ENCODE assay signal across 1 cellular context in the genomic region with DNA sequence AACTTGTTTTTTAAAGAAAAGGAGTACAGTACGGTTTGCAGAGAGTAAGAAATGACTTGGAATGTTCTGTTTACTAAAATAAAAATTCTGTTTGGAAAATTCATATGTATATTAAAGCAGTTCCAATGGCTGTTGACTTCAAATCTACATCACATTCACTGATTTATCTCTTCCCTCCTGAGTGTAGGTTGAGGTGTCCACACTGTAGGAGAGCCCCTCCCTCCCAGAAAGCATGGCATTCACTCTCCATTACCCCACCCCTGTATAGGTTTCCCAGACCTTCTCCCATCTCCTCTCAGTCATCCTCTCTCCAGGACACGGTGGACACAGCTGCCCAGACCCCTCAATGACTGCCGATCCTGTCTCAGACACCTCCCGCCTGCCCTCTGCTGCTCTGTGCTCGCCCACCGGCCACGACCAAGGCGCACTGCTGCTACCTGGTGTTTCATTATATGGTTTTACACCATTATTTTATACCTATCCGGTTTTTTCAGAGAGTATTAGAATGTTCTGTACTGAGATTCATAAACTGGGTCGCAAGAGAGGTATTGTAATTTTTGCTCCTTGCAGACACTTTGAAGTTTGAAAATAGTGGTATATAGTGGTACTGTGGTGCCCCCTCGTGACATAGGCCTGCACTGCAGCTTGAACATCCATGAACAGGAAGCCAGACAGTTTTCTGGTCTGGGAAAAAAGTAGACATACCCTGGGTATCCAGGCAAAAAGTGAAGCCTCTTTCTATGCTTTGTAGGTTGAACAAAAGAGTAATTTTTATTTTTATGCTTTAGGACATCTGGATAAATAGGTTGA.
TF ChIP-seq lines count a peak whose summit lies in the region.

No MANE protein-coding gene starts in this region.

TF ChIP-seq in HepG2, 621 proteins besides CTCF, POLR2A, EP300 and RAD21:
- TF ChIP-seq, protein P1, sequence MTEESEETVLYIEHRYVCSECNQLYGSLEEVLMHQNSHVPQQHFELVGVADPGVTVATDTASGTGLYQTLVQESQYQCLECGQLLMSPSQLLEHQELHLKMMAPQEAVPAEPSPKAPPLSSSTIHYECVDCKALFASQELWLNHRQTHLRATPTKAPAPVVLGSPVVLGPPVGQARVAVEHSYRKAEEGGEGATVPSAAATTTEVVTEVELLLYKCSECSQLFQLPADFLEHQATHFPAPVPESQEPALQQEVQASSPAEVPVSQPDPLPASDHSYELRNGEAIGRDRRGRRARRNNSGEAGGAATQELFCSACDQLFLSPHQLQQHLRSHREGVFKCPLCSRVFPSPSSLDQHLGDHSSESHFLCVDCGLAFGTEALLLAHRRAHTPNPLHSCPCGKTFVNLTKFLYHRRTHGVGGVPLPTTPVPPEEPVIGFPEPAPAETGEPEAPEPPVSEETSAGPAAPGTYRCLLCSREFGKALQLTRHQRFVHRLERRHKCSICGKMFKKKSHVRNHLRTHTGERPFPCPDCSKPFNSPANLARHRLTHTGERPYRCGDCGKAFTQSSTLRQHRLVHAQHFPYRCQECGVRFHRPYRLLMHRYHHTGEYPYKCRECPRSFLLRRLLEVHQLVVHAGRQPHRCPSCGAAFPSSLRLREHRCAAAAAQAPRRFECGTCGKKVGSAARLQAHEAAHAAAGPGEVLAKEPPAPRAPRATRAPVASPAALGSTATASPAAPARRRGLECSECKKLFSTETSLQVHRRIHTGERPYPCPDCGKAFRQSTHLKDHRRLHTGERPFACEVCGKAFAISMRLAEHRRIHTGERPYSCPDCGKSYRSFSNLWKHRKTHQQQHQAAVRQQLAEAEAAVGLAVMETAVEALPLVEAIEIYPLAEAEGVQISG (CRISPR knock-in tag; IDR thresholded peaks at IDR 0.05) = no peak
- TF ChIP-seq MIXL1 (CRISPR knock-in tag; IDR thresholded peaks at IDR 0.05) = no peak
- no peak for TF ChIP-seq AGO1 (IDR thresholded peaks at IDR 0.05; ENCODE audit: low read depth, low read length, poor library complexity, severe bottlenecking)
- TF ChIP-seq ZFX (CRISPR knock-in tag; IDR thresholded peaks at IDR 0.05; ENCODE audit: low read depth) = no peak
- no peak for TF ChIP-seq HMG20B (CRISPR knock-in tag; conservative IDR thresholded peaks at IDR 0.05)
- TF ChIP-seq, protein P2, sequence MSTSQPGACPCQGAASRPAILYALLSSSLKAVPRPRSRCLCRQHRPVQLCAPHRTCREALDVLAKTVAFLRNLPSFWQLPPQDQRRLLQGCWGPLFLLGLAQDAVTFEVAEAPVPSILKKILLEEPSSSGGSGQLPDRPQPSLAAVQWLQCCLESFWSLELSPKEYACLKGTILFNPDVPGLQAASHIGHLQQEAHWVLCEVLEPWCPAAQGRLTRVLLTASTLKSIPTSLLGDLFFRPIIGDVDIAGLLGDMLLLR (CRISPR knock-in tag; IDR thresholded peaks at IDR 0.05) = no peak
- TF ChIP-seq ZKSCAN1 (IDR thresholded peaks at IDR 0.05; ENCODE audit: low read length) = no peak
- TF ChIP-seq ETV5 (CRISPR knock-in tag; IDR thresholded peaks at IDR 0.05; ENCODE audit: borderline replicate concordance) = no peak
- TF ChIP-seq SAP130 (CRISPR knock-in tag; IDR thresholded peaks at IDR 0.05; ENCODE audit: low read depth) = no peak
- TF ChIP-seq STAG1 (CRISPR knock-in tag; IDR thresholded peaks at IDR 0.05) = peak; percentile 63
- 0 out of 2 replicates have a peak, but pooled peaks have one; percentile 10 for TF ChIP-seq SMC3 (IDR thresholded peaks at IDR 0.05; ENCODE audit: low read length)
- no peak for TF ChIP-seq CREB1 (IDR thresholded peaks at IDR 0.05)
- no peak for TF ChIP-seq CREB1 (CRISPR knock-in tag; IDR thresholded peaks at IDR 0.05)
- TF ChIP-seq, protein P3, sequence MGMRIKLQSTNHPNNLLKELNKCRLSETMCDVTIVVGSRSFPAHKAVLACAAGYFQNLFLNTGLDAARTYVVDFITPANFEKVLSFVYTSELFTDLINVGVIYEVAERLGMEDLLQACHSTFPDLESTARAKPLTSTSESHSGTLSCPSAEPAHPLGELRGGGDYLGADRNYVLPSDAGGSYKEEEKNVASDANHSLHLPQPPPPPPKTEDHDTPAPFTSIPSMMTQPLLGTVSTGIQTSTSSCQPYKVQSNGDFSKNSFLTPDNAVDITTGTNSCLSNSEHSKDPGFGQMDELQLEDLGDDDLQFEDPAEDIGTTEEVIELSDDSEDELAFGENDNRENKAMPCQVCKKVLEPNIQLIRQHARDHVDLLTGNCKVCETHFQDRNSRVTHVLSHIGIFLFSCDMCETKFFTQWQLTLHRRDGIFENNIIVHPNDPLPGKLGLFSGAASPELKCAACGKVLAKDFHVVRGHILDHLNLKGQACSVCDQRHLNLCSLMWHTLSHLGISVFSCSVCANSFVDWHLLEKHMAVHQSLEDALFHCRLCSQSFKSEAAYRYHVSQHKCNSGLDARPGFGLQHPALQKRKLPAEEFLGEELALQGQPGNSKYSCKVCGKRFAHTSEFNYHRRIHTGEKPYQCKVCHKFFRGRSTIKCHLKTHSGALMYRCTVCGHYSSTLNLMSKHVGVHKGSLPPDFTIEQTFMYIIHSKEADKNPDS (CRISPR knock-in tag; IDR thresholded peaks at IDR 0.05) = no peak
- no peak for TF ChIP-seq HES4 (CRISPR knock-in tag; IDR thresholded peaks at IDR 0.05; ENCODE audit: borderline replicate concordance)
